ENCODE assay signal across 8 cellular contexts in the genomic region with DNA sequence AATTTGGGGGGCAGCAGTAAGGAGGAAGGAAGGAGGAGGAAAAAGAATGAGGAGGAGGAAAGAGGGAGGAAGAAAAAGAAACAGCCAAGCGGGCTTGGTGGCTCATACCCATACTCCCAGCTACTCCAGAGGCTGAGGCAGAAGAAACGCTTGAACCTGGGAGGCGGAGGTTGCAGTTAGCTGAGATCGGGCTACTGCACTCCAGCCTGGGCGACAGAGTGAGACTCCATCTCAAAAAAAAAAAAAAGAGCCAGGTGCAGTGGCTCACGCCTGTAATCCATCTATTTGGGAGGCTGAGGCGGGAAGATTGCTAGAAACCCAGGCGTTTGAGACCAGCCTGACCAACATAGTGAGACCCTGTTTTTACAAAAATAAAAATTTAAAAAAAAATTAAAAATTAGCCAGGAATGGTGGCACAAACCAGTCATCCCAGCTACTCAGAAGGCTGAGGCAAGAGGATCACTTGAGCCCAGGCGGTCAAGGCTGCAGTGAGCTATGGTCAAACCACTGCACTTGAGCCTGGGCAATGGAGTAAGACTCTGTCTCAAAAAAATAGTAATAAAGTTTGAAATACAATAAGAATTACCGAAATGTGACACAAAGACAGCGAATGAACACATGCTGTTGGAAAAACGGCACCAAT. TPM values are rescaled to one million over a fixed set of nuclear protein-coding genes. Genes with fewer than 3 reads are reported as not detected.
DNase-seq lines count a peak whose midpoint lies in the region; ATAC-seq and TF ChIP-seq lines count a peak whose summit lies in the region.

No MANE protein-coding gene starts in this region.

- H4K91ac ChIP-seq in neuronal stem cell (ENCODE audit: low read depth, low read length, poor library complexity), result no peak overlapping the region

- ATAC-seq in GM18511 (IDR thresholded peaks at IDR 0.05; ENCODE audit: unreplicated experiment) (peak; percentile 40), HG02623 (IDR thresholded peaks at IDR 0.05; ENCODE audit: unreplicated experiment) (no peak)

- H3K4me1 ChIP-seq in Karpas-422 (ENCODE audit: low read length) (peaks cover 11% of the 10 kb centered on the region), neuronal stem cell (ENCODE audit: control insufficient read depth in 2 of 2, insufficient read depth in 1 of 2, low read depth in 1 of 2, low read length in 2 of 2) (peaks cover 4 to 6% of the 10 kb centered on the region in 2 donors)

- H3K14ac ChIP-seq in neuronal stem cell (ENCODE audit: low read length), result no peak overlapping the region

- H2AFZ ChIP-seq in Karpas-422 (ENCODE audit: low read length) (peak overlapping the region; percentile 77; the same call in 1 of the 2 replicates), neuronal stem cell (ENCODE audit: low read length) (peak overlapping the region; percentile 91)

- H3K9ac ChIP-seq in Karpas-422 (ENCODE audit: low read length) (peak overlapping the region; percentile 65), neuronal stem cell (ENCODE audit: low read depth, low read length, poor library complexity) (no peak overlapping the region)

- H2BK120ac ChIP-seq in neuronal stem cell (ENCODE audit: low read depth, low read length), result no peak overlapping the region

- H3K79me1 ChIP-seq in neuronal stem cell (ENCODE audit: low read depth, low read length), result no peaks in the 10 kb centered on the region

- no peak for TF ChIP-seq CTCF in GM10266 (IDR thresholded peaks at IDR 0.05; ENCODE audit: control insufficient read depth, insufficient read depth, low read depth, missing control alignments)

- H4K20me1 ChIP-seq in Karpas-422 (ENCODE audit: insufficient read depth, low read depth, low read length), result no peaks in the 10 kb centered on the region

- H2BK12ac ChIP-seq in neuronal stem cell (ENCODE audit: low read length), result no peak overlapping the region

- H3K36me3 ChIP-seq in Karpas-422 (ENCODE audit: insufficient read depth, low read length), result no peaks in the 10 kb centered on the region
- no peaks in the 10 kb centered on the region for H3K36me3 ChIP-seq in neuronal stem cell (replicated peaks in 1 of 2; ENCODE audit: control insufficient read depth in 2 of 2, insufficient read depth in 2 of 2, low read length in 2 of 2)

- no peak overlapping the region for H2BK15ac ChIP-seq in neuronal stem cell (ENCODE audit: low read length)

- peak overlapping the region; percentile 64; the same call in 1 of the 2 replicates for H3K27ac ChIP-seq in Karpas-422 (ENCODE audit: low read length)
- H3K27ac ChIP-seq in cingulate gyrus (ENCODE audit: low read depth, low read length), result peak overlapping the region; percentile 29
- H3K27ac ChIP-seq in neuronal stem cell (replicated peaks; ENCODE audit: low read length), result peak overlapping the region; percentile 84

- no peak for DNase-seq in Karpas-422
- DNase-seq in neuronal stem cell (ENCODE audit: low spot score), result no peak
- no peak for DNase-seq in medulla oblongata (ENCODE audit: extremely low spot score)
- DNase-seq in stimulated activated CD4-positive, alpha-beta T cell treated with anti-CD3 and anti-CD28 coated beads, Interleukin-15, amount 100 ng/mL, for 24 hours, result no peak
- no peak for DNase-seq in GM10266 (ENCODE audit: extremely low spot score)

- H3K4me3 ChIP-seq in Karpas-422 (ENCODE audit: low read length), result peak overlapping the region; percentile 58; the same call in 1 of the 2 replicates
- peak overlapping the region in 1 of 2 donors; percentile 44 for H3K4me3 ChIP-seq in neuronal stem cell (ENCODE audit: low read length in 2 of 2)

- H3K27me3 ChIP-seq in Karpas-422 (ENCODE audit: low read length), result no peaks in the 10 kb centered on the region
- H3K27me3 ChIP-seq in neuronal stem cell (ENCODE audit: control insufficient read depth in 3 of 3, insufficient read depth in 3 of 3, low read depth in 1 of 3, low read length in 3 of 3), result no peaks in the 10 kb centered on the region

- no peaks in the 10 kb centered on the region for H3K9me2 ChIP-seq in Karpas-422 (replicated peaks; ENCODE audit: insufficient read depth, low read length)

- peak overlapping the region; percentile 9 for H2BK5ac ChIP-seq in neuronal stem cell (ENCODE audit: low read length)

- no peaks in the 10 kb centered on the region for H3K79me2 ChIP-seq in Karpas-422 (ENCODE audit: low read length)

- no peak overlapping the region for H4K8ac ChIP-seq in neuronal stem cell (ENCODE audit: low read depth, low read length)

- peak overlapping the region; percentile 11 for H3K18ac ChIP-seq in neuronal stem cell (ENCODE audit: low read length)

- no peak overlapping the region for H3K23ac ChIP-seq in neuronal stem cell (ENCODE audit: low read depth, low read length, poor library complexity)

- WGBS in neuronal stem cell (ENCODE audit: extremely low coverage in 2 of 2, insufficient read length in 2 of 2, insufficient replicate concordance in 1 of 2), 2 donors, result no CpG with 5 or more reads among the region's 12 CpGs

- H3K4me2 ChIP-seq in Karpas-422 (ENCODE audit: low read depth, low read length, poor library complexity, severe bottlenecking) (peak overlapping the region; percentile 66), neuronal stem cell (ENCODE audit: insufficient read depth, low read length, poor library complexity, severe bottlenecking) (peak overlapping the region; percentile 51)

- no peaks in the 10 kb centered on the region for H3K9me3 ChIP-seq in Karpas-422 (ENCODE audit: low read length)
- H3K9me3 ChIP-seq in neuronal stem cell (replicated peaks in 1 of 2; ENCODE audit: control insufficient read depth in 2 of 2, insufficient read depth in 1 of 2, low read depth in 1 of 2, low read length in 2 of 2), result no peaks in the 10 kb centered on the region

- no peak overlapping the region for H3K4ac ChIP-seq in neuronal stem cell (ENCODE audit: low read length)

- no peak overlapping the region for H2AK5ac ChIP-seq in neuronal stem cell (ENCODE audit: low read depth, low read length)

RNA-seq across cellular contexts. Expression of gene CRCP, which starts 14.1 kb away (rescaled TPM):
- 22.6 and 38.8 TPM in 2 replicates for total RNA-seq in Karpas-422 (2014; rRNA removed; shearing (Covaris generic); ENCODE audit: low replicate concordance)
- 22.7 TPM for polyA plus RNA-seq in neuronal stem cell (2013, experiment 1 of 2)
- 21.6 TPM for polyA plus RNA-seq in neuronal stem cell (2013, experiment 2 of 2)

RNA-seq across cellular contexts. Expression of gene ASL, which starts 24.9 kb away (rescaled TPM):
- 19.4 and 51.3 TPM in 2 replicates for total RNA-seq in Karpas-422 (2014; rRNA removed; shearing (Covaris generic); ENCODE audit: low replicate concordance)
- polyA plus RNA-seq in neuronal stem cell (2013, experiment 1 of 2), result 5.9 TPM
- polyA plus RNA-seq in neuronal stem cell (2013, experiment 2 of 2), result 5.8 TPM

Comparison
In these comparisons a context has a peak if more than half of its experiments do, and no peak if none do; other contexts are left out.
1. H3K27ac ChIP-seq: peak in every context shown above with its lines; median percentile 84 in neuronal stem cell; 64 in Karpas-422; 29 in cingulate gyrus.